9 cellular contexts compared by ENCODE assay signal in the genomic region with DNA sequence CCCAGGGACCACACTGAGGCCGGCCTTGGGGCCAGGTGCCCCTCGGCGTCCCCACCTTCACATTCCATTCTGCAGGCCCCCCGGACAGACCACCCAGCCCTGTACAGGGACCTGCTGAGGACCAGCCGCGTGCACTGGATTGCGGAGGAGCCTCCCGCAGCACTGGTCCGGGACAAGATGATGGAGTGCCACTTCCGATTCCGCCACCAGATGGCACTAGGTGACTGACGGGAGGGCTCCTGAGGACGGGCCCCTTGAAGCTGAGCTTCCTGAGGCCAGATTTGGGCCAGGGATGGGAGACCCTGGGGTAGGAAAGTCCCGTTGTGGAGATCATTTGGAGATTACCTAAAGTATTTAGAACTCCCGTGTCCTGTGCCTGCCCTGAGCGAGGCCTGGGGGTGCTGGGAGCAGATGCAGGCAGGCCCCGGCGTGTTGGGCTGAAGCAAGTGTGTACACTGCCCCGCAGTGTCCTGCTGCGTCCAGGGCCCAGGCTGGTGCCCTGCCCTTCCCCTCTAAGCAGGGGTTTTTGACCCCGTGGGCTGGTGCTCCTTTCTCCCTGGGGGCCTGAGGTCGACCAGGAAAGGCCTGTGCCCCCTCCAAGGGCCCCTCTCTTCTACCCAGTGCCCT. TPM values are rescaled to one million over a fixed set of nuclear protein-coding genes. Genes with fewer than 3 reads are reported as not detected.
DNase-seq lines count a peak whose midpoint lies in the region; ATAC-seq and TF ChIP-seq lines count a peak whose summit lies in the region.
"Had no signal": no experiment of that assay in that cellular context is flagged by ENCODE, and none has a peak within 500 bp of the region (broad histone marks: within the 10 kb centered on the region; RNA-seq: fewer than 3 reads in every experiment).

No MANE protein-coding gene starts in this region.

- H3K23ac ChIP-seq in trophoblast cell (ENCODE audit: low read length), result no peak overlapping the region

- no peaks in the 10 kb centered on the region for H3K79me2 ChIP-seq in GM23338 (replicated peaks; ENCODE audit: insufficient read depth)
- no peaks in the 10 kb centered on the region for H3K79me2 ChIP-seq in trophoblast cell (ENCODE audit: control insufficient read depth, insufficient read depth, low read length, poor library complexity)

- peak; percentile 90 for ATAC-seq in GM23338
- peak; percentile 32 for ATAC-seq in gastroesophageal sphincter
- ATAC-seq in GM18861 (IDR thresholded peaks at IDR 0.05; ENCODE audit: unreplicated experiment), result no peak
- ATAC-seq in HG03139 (IDR thresholded peaks at IDR 0.05; ENCODE audit: unreplicated experiment), result no peak

- CTCF ChIA-PET in activated naive CD4-positive, alpha-beta T cell treated with anti-CD3 and anti-CD28 coated beads for 36 hours (lab: Charles Lee), result no interaction called here

- no peak overlapping the region for H3K4me3 Mint-ChIP-seq in GM23338
- no peak overlapping the region for H3K4me3 Mint-ChIP-seq in activated naive CD4-positive, alpha-beta T cell treated with anti-CD3 and anti-CD28 coated beads for 36 hours

- H3K36me3 ChIP-seq in GM23338 (ENCODE audit: insufficient read depth) (peaks cover 5% of the 10 kb centered on the region; the same call in 1 of the 2 replicates), gastroesophageal sphincter (peaks cover 0 to 92% of the 10 kb centered on the region in 2 donors), trophoblast cell (ENCODE audit: control insufficient read depth in 1 of 2, insufficient read depth in 2 of 2, low read length in 2 of 2) (peaks cover 79 to 90% of the 10 kb centered on the region in 2 experiments)

- no peak overlapping the region for H3K14ac ChIP-seq in trophoblast cell (ENCODE audit: low read length)

- H3K4me2 ChIP-seq in GM23338, result no peak overlapping the region
- no peak overlapping the region for H3K4me2 ChIP-seq in trophoblast cell (ENCODE audit: low read length)

- H3K27ac ChIP-seq in GM23338 (ENCODE audit: low read depth), result no peak overlapping the region
- H3K27ac ChIP-seq in gastroesophageal sphincter, result no peak overlapping the region
- no peak overlapping the region for H3K27ac ChIP-seq in trophoblast cell (ENCODE audit: low read depth, low read length)

- peaks cover 8% of the 10 kb centered on the region for H3K27me3 Mint-ChIP-seq in GM23338 (ENCODE audit: insufficient read depth, low read depth, poor library complexity)
- H3K27me3 Mint-ChIP-seq in activated naive CD4-positive, alpha-beta T cell treated with anti-CD3 and anti-CD28 coated beads for 36 hours (ENCODE audit: low read depth), result no peaks in the 10 kb centered on the region

- no CpG with 5 or more reads among the region's 22 CpGs for WGBS in gastroesophageal sphincter (ENCODE audit: low coverage in 1 of 2), 2 donors
- WGBS in trophoblast cell (ENCODE audit: extremely low coverage, insufficient coverage, insufficient read length), result no CpG with 5 or more reads among the region's 22 CpGs

- H2BK12ac ChIP-seq in trophoblast cell (ENCODE audit: low read length), result no peak overlapping the region

- DNase-seq in AG20443 (ENCODE audit: low spot score) (peak; percentile 87), GM23338 (ENCODE audit: low spot score) (peak; percentile 89), RPMI7951 (ENCODE audit: low read depth) (peak; percentile 45), trophoblast cell (peak; percentile 64 to 81)
- peak; percentile 78 for DNase-seq in activated naive CD4-positive, alpha-beta T cell treated with anti-CD3 and anti-CD28 coated beads for 36 hours

- intact Hi-C loops in activated naive CD4-positive, alpha-beta T cell treated with anti-CD3 and anti-CD28 coated beads for 36 hours (cut with micrococcal nuclease), result loop anchor here (1.0 kb wide), 1 partner anchor 187 kb away; no protein-coding TSS in a partner anchor

- H2BK120ac ChIP-seq in trophoblast cell (ENCODE audit: insufficient read depth, low read length, poor library complexity), result no peak overlapping the region

- no peaks in the 10 kb centered on the region for H3K9me2 ChIP-seq in GM23338 (ENCODE audit: insufficient read depth)

- no peak for TF ChIP-seq POLR2A in gastroesophageal sphincter (IDR thresholded peaks at IDR 0.05)

- H3K27me3 ChIP-seq in GM23338 (ENCODE audit: insufficient read depth) (no peaks in the 10 kb centered on the region), gastroesophageal sphincter (no peaks in the 10 kb centered on the region), trophoblast cell (ENCODE audit: insufficient read depth, low read length) (no peaks in the 10 kb centered on the region)

- no peak overlapping the region for H2BK5ac ChIP-seq in trophoblast cell (ENCODE audit: low read depth, low read length, poor library complexity)

- H3K36me3 Mint-ChIP-seq in GM23338 (ENCODE audit: low read depth), result peaks cover 54% of the 10 kb centered on the region
- peaks cover 29% of the 10 kb centered on the region for H3K36me3 Mint-ChIP-seq in activated naive CD4-positive, alpha-beta T cell treated with anti-CD3 and anti-CD28 coated beads for 36 hours (ENCODE audit: low read depth)

- H4K8ac ChIP-seq in trophoblast cell (ENCODE audit: low read depth, low read length), result no peak overlapping the region

- H3K9me3 ChIP-seq in gastroesophageal sphincter, result no peaks in the 10 kb centered on the region
- peaks cover 2% of the 10 kb centered on the region for H3K9me3 ChIP-seq in trophoblast cell (ENCODE audit: insufficient read depth, low read depth, low read length)

- H3K79me1 ChIP-seq in trophoblast cell (ENCODE audit: low read length), result no peaks in the 10 kb centered on the region

- TF ChIP-seq CTCF in GM23338 (conservative IDR thresholded peaks at IDR 0.05; ENCODE audit: low read depth in 2 of 2) (peak; percentile 72 to 94), gastroesophageal sphincter (IDR thresholded peaks at IDR 0.05) (peak in 3 of 4 experiments; percentile 52 to 73 (median 58))

- H4K20me1 ChIP-seq in GM23338 (replicated peaks; ENCODE audit: insufficient read depth), result peaks cover 7% of the 10 kb centered on the region

- H3K4me1 ChIP-seq in GM23338 (ENCODE audit: insufficient read depth) (no peaks in the 10 kb centered on the region), gastroesophageal sphincter (peaks cover 0 to 4% (median 0%) of the 10 kb centered on the region in 3 donors), trophoblast cell (ENCODE audit: control insufficient read depth in 1 of 2, insufficient read depth in 2 of 2, low read length in 2 of 2) (no peaks in the 10 kb centered on the region)

- no peak overlapping the region for H3K4me3 ChIP-seq in GM23338
- H3K4me3 ChIP-seq in gastroesophageal sphincter, result no peak overlapping the region
- H3K4me3 ChIP-seq in trophoblast cell (ENCODE audit: low read depth, low read length), result no peak overlapping the region
- H3K4me3 ChIP-seq: skin epidermis had no signal

- H3K9me3 Mint-ChIP-seq in GM23338, result peaks cover 2% of the 10 kb centered on the region; the same call in 1 of the 3 replicates
- H3K9me3 Mint-ChIP-seq in activated naive CD4-positive, alpha-beta T cell treated with anti-CD3 and anti-CD28 coated beads for 36 hours, result peaks cover 2% of the 10 kb centered on the region

- no peak overlapping the region for H2AK5ac ChIP-seq in trophoblast cell (ENCODE audit: low read length)

- H3K27ac Mint-ChIP-seq in GM23338, result no peak overlapping the region
- H3K27ac Mint-ChIP-seq in activated naive CD4-positive, alpha-beta T cell treated with anti-CD3 and anti-CD28 coated beads for 36 hours, result peak overlapping the region; percentile 65

- H4K91ac ChIP-seq in trophoblast cell (ENCODE audit: low read depth, low read length), result no peak overlapping the region

- no peak overlapping the region for H3K9ac ChIP-seq in trophoblast cell (ENCODE audit: low read length)

- H2AFZ ChIP-seq in GM23338 (no peak overlapping the region), trophoblast cell (ENCODE audit: insufficient read depth, low read length, poor library complexity) (no peak overlapping the region)

- H3K18ac ChIP-seq in trophoblast cell (ENCODE audit: low read length), result no peak overlapping the region

- no peak overlapping the region for H3K4ac ChIP-seq in trophoblast cell (ENCODE audit: low read depth, low read length)

- no peak for TF ChIP-seq EP300 in gastroesophageal sphincter (IDR thresholded peaks at IDR 0.05)

- no peak overlapping the region for H4K12ac ChIP-seq in trophoblast cell (ENCODE audit: low read depth, low read length)

- H3F3A ChIP-seq in GM23338 (replicated peaks; ENCODE audit: low read depth), result peaks cover 4% of the 10 kb centered on the region; the same call in 1 of the 2 replicates

- H3K4me1 Mint-ChIP-seq in GM23338, result no peaks in the 10 kb centered on the region
- H3K4me1 Mint-ChIP-seq in activated naive CD4-positive, alpha-beta T cell treated with anti-CD3 and anti-CD28 coated beads for 36 hours (ENCODE audit: low read depth), result no peaks in the 10 kb centered on the region

TF ChIP-seq in GM23338, 12 proteins besides CTCF, POLR2A, EP300 and RAD21 (continues in another document):
- no peak for TF ChIP-seq POLR2AphosphoS5 (IDR thresholded peaks at IDR 0.05; ENCODE audit: low read depth)

RNA-seq across cellular contexts. Expression of a gene that starts 20.0 kb away (rescaled TPM):
- 58.7 and 70.4 TPM in 2 replicates for total RNA-seq in GM23338 (2014; rRNA removed; shearing (Covaris generic))
- 40.3 and 48.3 TPM in 2 replicates for polyA plus RNA-seq in GM23338 (2016; fragmentation: Nextera tagmentation; extraction: Ambion mirVana)
- total RNA-seq in RPMI7951 (2014; rRNA removed; shearing (Covaris generic)), result 30.3 and 32.3 TPM in 2 replicates
- total RNA-seq in activated naive CD4-positive, alpha-beta T cell treated with anti-CD3 and anti-CD28 coated beads for 36 hours, result 10 to 100 TPM; 57.4 TPM
- 10 to 100 TPM in 3 of 4 donors, 1 to 10 TPM in 1; 9.9 to 33.8 (median 24.6) TPM for total RNA-seq in gastroesophageal sphincter
- polyA plus RNA-seq in trophoblast cell (2013), result 28.5 TPM in 2 replicates

RNA-seq across cellular contexts. Expression of a gene that starts 58.8 kb away (rescaled TPM):
- 25.1 and 26.3 TPM in 2 replicates for total RNA-seq in GM23338 (2014; rRNA removed; shearing (Covaris generic))
- 28.6 TPM in 2 replicates for polyA plus RNA-seq in GM23338 (2016; fragmentation: Nextera tagmentation; extraction: Ambion mirVana)
- total RNA-seq in RPMI7951 (2014; rRNA removed; shearing (Covaris generic)), result 21.5 and 23.2 TPM in 2 replicates
- total RNA-seq in activated naive CD4-positive, alpha-beta T cell treated with anti-CD3 and anti-CD28 coated beads for 36 hours, result 10 to 100 TPM; 39.7 to 39.8 TPM
- under 1 TPM in 3 of 4 donors, not detected in 1; 0.13 to 0.20 (median 0.19) TPM for total RNA-seq in gastroesophageal sphincter
- 20.9 and 23.5 TPM in 2 replicates for polyA plus RNA-seq in trophoblast cell (2013)

Comparison
In these comparisons a context has a peak if more than half of its experiments do, and no peak if none do; other contexts are left out.
1. ATAC-seq: peak in GM23338 (single experiment) and gastroesophageal sphincter (single experiment); none in GM18861 (single experiment) and HG03139 (single experiment).
2. RNA of a gene that starts 58.8 kb away (total RNA-seq): 39.7 to 39.8 TPM in activated naive CD4-positive, alpha-beta T cell treated with anti-CD3 and anti-CD28 coated beads for 36 hours, 25.1 to 26.3 TPM in GM23338 and 21.5 to 23.2 TPM in RPMI7951; 0.13 to 0.20 TPM in gastroesophageal sphincter; every median in the first group is over 10 times any median in the second.
3. Peak in every context shown above with its lines, with median percentiles within 50 percentile points of each other: DNase-seq.